Comparison of ENCODE assay signal across 1 cellular context in the genomic region with DNA sequence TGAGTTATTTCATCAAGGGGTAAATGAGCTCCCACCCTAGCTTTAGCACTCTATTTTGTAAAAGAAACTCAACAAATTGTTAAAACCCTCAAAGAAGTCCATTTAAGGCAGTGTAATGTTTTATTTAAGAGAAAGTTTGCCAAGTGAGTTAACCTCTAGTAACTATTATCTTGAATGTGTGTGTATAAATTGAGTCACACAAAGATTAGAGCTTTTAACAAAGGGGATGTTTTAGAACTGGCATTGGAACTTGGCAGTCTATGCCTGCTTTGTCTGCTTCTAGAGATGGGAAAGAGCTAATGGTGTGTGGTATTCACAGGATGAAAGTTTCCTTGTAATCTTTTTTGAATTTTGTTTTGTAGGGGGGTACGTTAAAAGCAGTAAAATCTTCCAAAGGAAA.
TF ChIP-seq lines count a peak whose summit lies in the region.

No MANE protein-coding gene starts in this region.

TF ChIP-seq in endothelial cell of umbilical vein, 7 proteins besides CTCF, POLR2A, EP300 and RAD21:
- no peak for TF ChIP-seq GATA2 (IDR thresholded peaks at IDR 0.05; ENCODE audit: insufficient read depth, insufficient read length, low read depth, low read length)
- TF ChIP-seq EZH2 (IDR thresholded peaks at IDR 0.05; ENCODE audit: borderline replicate concordance, low read depth, low read length, severe bottlenecking), result no peak
- TF ChIP-seq POLR2AphosphoS5 (IDR thresholded peaks at IDR 0.05; ENCODE audit: insufficient read depth, low read depth, low read length), result no peak
- no peak for TF ChIP-seq FOS (IDR thresholded peaks at IDR 0.05; ENCODE audit: borderline replicate concordance, insufficient read depth, low read length)
- TF ChIP-seq MYC (IDR thresholded peaks at IDR 0.05; ENCODE audit: low read depth, low read length), result no peak
- no peak for TF ChIP-seq JUN (IDR thresholded peaks at IDR 0.05; ENCODE audit: borderline replicate concordance, insufficient read depth, insufficient read length, low read depth)
- TF ChIP-seq, protein P1, sequence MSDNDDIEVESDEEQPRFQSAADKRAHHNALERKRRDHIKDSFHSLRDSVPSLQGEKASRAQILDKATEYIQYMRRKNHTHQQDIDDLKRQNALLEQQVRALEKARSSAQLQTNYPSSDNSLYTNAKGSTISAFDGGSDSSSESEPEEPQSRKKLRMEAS (IDR thresholded peaks at IDR 0.05; ENCODE audit: insufficient read depth, insufficient read length), result no peak
